Comparison of ENCODE assay signal across 10 cellular contexts in genomic region chr1:196255762-196256161, GRCh38.
"Had no signal": no experiment of that assay in that cellular context is flagged by ENCODE, and none has a peak within 500 bp of the region (broad histone marks: within the 10 kb centered on the region; RNA-seq: fewer than 3 reads in every experiment).

No MANE protein-coding gene starts in this region.

- H2AFZ ChIP-seq: GM23248 had no signal

- H3K4me3 ChIP-seq: GM23248, HAP-1, K562 had no signal

- FAIRE-seq: HTR-8/SVneo, K562 had no signal

- H3K9ac ChIP-seq: GM23248 had no signal

- H3K36me3 ChIP-seq: HAP-1 had no signal

- H3K27ac ChIP-seq: GM23248 had no signal

- DNase-seq: GM23248, GOT3, H7, HFFc6, IMR-90, KG1 had no signal

- H3K9me3 ChIP-seq: HAP-1 had no signal

- ATAC-seq: HCT116, K562 had no signal
